15 cellular contexts compared by ENCODE assay signal in genomic region chr4:85491527-85491926, GRCh38. TPM values are rescaled to one million over a fixed set of nuclear protein-coding genes. Genes with fewer than 3 reads are reported as not detected.
DNase-seq lines count a peak whose midpoint lies in the region; ATAC-seq and TF ChIP-seq lines count a peak whose summit lies in the region.
"Had no signal": no experiment of that assay in that cellular context is flagged by ENCODE, and none has a peak within 500 bp of the region (broad histone marks: within the 10 kb centered on the region; RNA-seq: fewer than 3 reads in every experiment).

No MANE protein-coding gene starts in this region.

- H3K27me3 Mint-ChIP-seq in activated B cell treated with CpG ODN at 0.5 μM for 24 hours = no peaks in the 10 kb centered on the region

- H3K9me3 Mint-ChIP-seq in activated B cell treated with CpG ODN at 0.5 μM for 24 hours = no peaks in the 10 kb centered on the region

- DNase-seq in COR-L47 (lab: John Stamatoyannopoulos, UW) = peak; percentile 66
- peak; percentile 50 for DNase-seq in LHCN-M2 (ENCODE audit: low read depth)
- no peak for DNase-seq in activated B cell treated with CpG ODN at 0.5 μM for 24 hours
- DNase-seq in activated naive CD4-positive, alpha-beta T cell treated with anti-CD3 and anti-CD28 coated beads, Interleukin-2, amount 50 U/mL, for 16 hours = no peak
- no peak for DNase-seq in GM13977 (ENCODE audit: low spot score)
- no peak for DNase-seq in GF-D8 (lab: John Stamatoyannopoulos, UW)
- DNase-seq: activated T-cell treated with anti-CD3 and anti-CD28 coated beads, Interleukin-2, amount 50 U/mL, for 72 hours; esophagus squamous epithelium; kidney; NCI-H748 treated with DMSO at 0.1 percent for 48 hours; ovary; upper lobe of left lung had no signal

- peak overlapping the region; percentile 24 for H3K4me3 Mint-ChIP-seq in activated B cell treated with CpG ODN at 0.5 μM for 24 hours
- H3K4me3 Mint-ChIP-seq: activated T-cell treated with anti-CD3 and anti-CD28 coated beads, Interleukin-2, amount 50 U/mL, for 72 hours; T-helper 1 cell treated with Interleukin-12 subunit alpha and Interleukin-12 subunit beta and Interleukin-4 antibody, amounts not matched to agents 30 μg/mL and 1 μg/mL, for 36 hours had no signal

- peaks cover 15% of the 10 kb centered on the region for H3K36me3 Mint-ChIP-seq in activated B cell treated with CpG ODN at 0.5 μM for 24 hours (ENCODE audit: low read depth)

- intact Hi-C loops in activated B cell treated with CpG ODN at 0.5 μM for 24 hours (cut with micrococcal nuclease) = loop anchor here (1.0 to 10.0 kb wide), 3 partner anchors 16 to 473 kb away; partner anchors contain the start of gene ARHGAP24

- peaks cover 61% of the 10 kb centered on the region for H3K4me1 Mint-ChIP-seq in activated B cell treated with CpG ODN at 0.5 μM for 24 hours

- ATAC-seq in GM21786 (IDR thresholded peaks at IDR 0.05; ENCODE audit: unreplicated experiment) (peak; percentile 89), activated B cell treated with CpG ODN at 0.5 μM for 24 hours (ENCODE audit: low read depth) (peak; percentile 83)
- ATAC-seq in activated CD4-positive, CD25-positive, alpha-beta regulatory T cell treated with anti-CD3 and anti-CD28 coated beads, Interleukin-2, amount 50 U/mL, for 24 hours = no peak
- ATAC-seq: activated T-cell treated with anti-CD3 and anti-CD28 coated beads, Interleukin-2, amount 50 U/mL, for 72 hours had no signal

- peak overlapping the region; percentile 76 for H3K27ac Mint-ChIP-seq in activated B cell treated with CpG ODN at 0.5 μM for 24 hours
- H3K27ac Mint-ChIP-seq: T-helper 1 cell treated with Interleukin-12 subunit alpha and Interleukin-12 subunit beta and Interleukin-4 antibody, amounts not matched to agents 30 μg/mL and 1 μg/mL, for 36 hours had no signal

- no peak for TF ChIP-seq CTCF in activated B cell treated with CpG ODN at 0.5 μM for 24 hours (IDR thresholded peaks at IDR 0.05)
- TF ChIP-seq CTCF in GM13977 (IDR thresholded peaks at IDR 0.05; ENCODE audit: extremely low read depth, insufficient read depth, missing control alignments) = no peak

- in situ Hi-C loops in GM13977 (cut with MboI; ENCODE audit: low pct_unique_long_range_greater_than_20kb, low sequenced_read_pairs, unreplicated experiment) = no loop called here

- CTCF ChIA-PET in activated B cell treated with CpG ODN at 0.5 μM for 24 hours (lab: Charles Lee) = no interaction called here

- POLR2A ChIA-PET in activated B cell treated with CpG ODN at 0.5 μM for 24 hours (lab: Charles Lee) = interaction anchor here (2.1 kb wide), 1 partner anchor 16 kb away, joined by 15 read pairs; the partner anchor contains the start of gene ARHGAP24

RNA-seq across cellular contexts. Expression of gene ARHGAP24, which starts 16.6 kb away (rescaled TPM):
- total RNA-seq in LHCN-M2 (2014; rRNA removed) = 24.5 and 35.7 TPM in 2 replicates
- 14.6 TPM for polyA plus RNA-seq in LHCN-M2 (2012)
- 155 and 231 TPM in 2 replicates for total RNA-seq in activated B cell treated with CpG ODN at 0.5 μM for 24 hours
- total RNA-seq: activated T-cell treated with anti-CD3 and anti-CD28 coated beads, Interleukin-2, amount 50 U/mL, for 72 hours had no signal

Comparison
In these comparisons a context has a peak if more than half of its experiments do, and no peak if none do; other contexts are left out.
1. DNase-seq: peak in COR-L47 (single experiment) and LHCN-M2 (single experiment); none in activated B cell treated with CpG ODN at 0.5 μM for 24 hours (single experiment), activated naive CD4-positive, alpha-beta T cell treated with anti-CD3 and anti-CD28 coated beads, Interleukin-2, amount 50 U/mL, for 16 hours (single experiment), GM13977 (single experiment) and GF-D8 (single experiment).
2. ATAC-seq: peak in GM21786 (single experiment) and activated B cell treated with CpG ODN at 0.5 μM for 24 hours (single experiment); none in activated CD4-positive, CD25-positive, alpha-beta regulatory T cell treated with anti-CD3 and anti-CD28 coated beads, Interleukin-2, amount 50 U/mL, for 24 hours (0 of 2).